ENCODE assay signal across 25 cellular contexts in the genomic region with DNA sequence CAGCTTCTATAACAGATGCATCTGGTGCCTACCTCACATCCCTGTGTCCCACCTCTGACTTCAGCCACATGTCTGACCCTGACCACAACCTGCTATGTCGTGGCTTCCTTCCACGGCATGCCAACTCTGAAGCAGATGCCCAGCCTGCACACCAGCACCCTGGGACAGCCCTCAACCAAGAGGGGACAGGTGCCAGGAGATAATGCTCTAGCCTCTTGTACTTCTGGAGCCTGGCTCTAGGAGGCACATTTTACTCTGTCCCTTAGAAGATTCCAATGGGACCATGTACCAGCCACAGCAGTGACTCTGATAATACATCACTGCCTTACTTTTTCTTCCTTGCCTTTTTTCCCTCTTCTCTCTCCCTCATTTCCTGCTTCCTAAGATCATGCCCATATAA. TPM values are rescaled to one million over a fixed set of nuclear protein-coding genes. Genes with fewer than 3 reads are reported as not detected.
A peak's percentile ranks its signal among the peaks of the same experiment; 100 is the strongest.
DNase-seq lines count a peak whose midpoint lies in the region; ATAC-seq and TF ChIP-seq lines count a peak whose summit lies in the region.
"Had no signal": no experiment of that assay in that cellular context is flagged by ENCODE, and none has a peak within 500 bp of the region (broad histone marks: within the 10 kb centered on the region; RNA-seq: fewer than 3 reads in every experiment).

No MANE protein-coding gene starts in this region.

- no peaks in the 10 kb centered on the region for H3K9me3 Mint-ChIP-seq in activated naive CD8-positive, alpha-beta T cell treated with anti-CD3 and anti-CD28 coated beads, Interleukin-2, amount 50 U/mL, for 24 hours
- no peaks in the 10 kb centered on the region for H3K9me3 Mint-ChIP-seq in activated naive CD8-positive, alpha-beta T cell treated with anti-CD3 and anti-CD28 coated beads for 36 hours
- no peaks in the 10 kb centered on the region for H3K9me3 Mint-ChIP-seq in IgD-negative memory B cell
- H3K9me3 Mint-ChIP-seq in stimulated activated naive B cell treated with anti-CD40 and anti-IgM and Interleukin-4, amounts not matched to agents 10 μg/mL and 1 μg/mL and 100 μg/mL, for 72 hours, result no peaks in the 10 kb centered on the region
- H3K9me3 Mint-ChIP-seq: activated CD8-positive, alpha-beta T cell treated with anti-CD3 and anti-CD28 coated beads for 36 hours; effector memory CD8-positive, alpha-beta T cell had no signal

- no peak overlapping the region for H3K27ac Mint-ChIP-seq in activated naive CD8-positive, alpha-beta T cell treated with anti-CD3 and anti-CD28 coated beads, Interleukin-2, amount 50 U/mL, for 24 hours
- no peak overlapping the region for H3K27ac Mint-ChIP-seq in activated naive CD8-positive, alpha-beta T cell treated with anti-CD3 and anti-CD28 coated beads for 36 hours
- H3K27ac Mint-ChIP-seq in IgD-negative memory B cell, result peak overlapping the region; percentile 48 to 92 (median 78)
- peak overlapping the region; percentile 10 for H3K27ac Mint-ChIP-seq in stimulated activated naive B cell treated with anti-CD40 and anti-IgM and Interleukin-4, amounts not matched to agents 10 μg/mL and 1 μg/mL and 100 μg/mL, for 72 hours
- H3K27ac Mint-ChIP-seq: activated CD8-positive, alpha-beta T cell treated with anti-CD3 and anti-CD28 coated beads for 36 hours; effector memory CD8-positive, alpha-beta T cell had no signal

- H3K4me1 Mint-ChIP-seq in activated naive CD8-positive, alpha-beta T cell treated with anti-CD3 and anti-CD28 coated beads, Interleukin-2, amount 50 U/mL, for 24 hours, result peaks cover 14% of the 10 kb centered on the region
- H3K4me1 Mint-ChIP-seq in activated naive CD8-positive, alpha-beta T cell treated with anti-CD3 and anti-CD28 coated beads for 36 hours, result peaks cover 14% of the 10 kb centered on the region
- peaks cover 76 to 85% (median 77%) of the 10 kb centered on the region in 3 donors for H3K4me1 Mint-ChIP-seq in IgD-negative memory B cell
- H3K4me1 Mint-ChIP-seq in stimulated activated naive B cell treated with anti-CD40 and anti-IgM and Interleukin-4, amounts not matched to agents 10 μg/mL and 1 μg/mL and 100 μg/mL, for 72 hours, result peaks cover 67 to 87% of the 10 kb centered on the region in 2 donors

- DNase-seq in activated naive CD8-positive, alpha-beta T cell treated with anti-CD3 and anti-CD28 coated beads, Interleukin-2, amount 50 U/mL, for 24 hours, result no peak
- DNase-seq in activated naive CD8-positive, alpha-beta T cell treated with anti-CD3 and anti-CD28 coated beads for 36 hours, result no peak
- DNase-seq in brain microvascular endothelial cell, result no peak
- no peak for DNase-seq in stimulated activated naive B cell treated with anti-CD40 and anti-IgM and Interleukin-4, amounts not matched to agents 10 μg/mL and 1 μg/mL and 100 μg/mL, for 72 hours
- DNase-seq in activated CD4-positive, alpha-beta T cell treated with anti-CD3 and anti-CD28 coated beads, Interleukin-2, amount 50 U/mL, for 1 hour, result no peak
- no peak for DNase-seq in DMS79 (lab: John Stamatoyannopoulos, UW)
- DNase-seq: activated CD8-positive, alpha-beta T cell treated with anti-CD3 and anti-CD28 coated beads for 36 hours; activated effector memory CD4-positive, alpha-beta T cell treated with anti-CD3 and anti-CD28 coated beads, Interleukin-2, amount 50 U/mL, for 16 hours; activated T-cell treated with anti-CD3 and anti-CD28 coated beads for 4 hours; adrenal gland; C1 segment of cervical spinal cord; colonic mucosa; effector memory CD8-positive, alpha-beta T cell; GOT3; kidney glomerular epithelial cell; mammary epithelial cell; NCI-H1436 treated with DMSO at 0.1 percent for 48 hours; NCI-H2171; occipital lobe; stimulated activated CD4-positive, alpha-beta T cell treated with anti-CD3 and anti-CD28 coated beads, Interleukin-4, amount 100 ng/mL, for 4 hours; T-helper 9 cell had no signal

- H3K27me3 Mint-ChIP-seq in activated naive CD8-positive, alpha-beta T cell treated with anti-CD3 and anti-CD28 coated beads, Interleukin-2, amount 50 U/mL, for 24 hours, result peaks cover 54% of the 10 kb centered on the region
- peaks cover 77% of the 10 kb centered on the region for H3K27me3 Mint-ChIP-seq in activated naive CD8-positive, alpha-beta T cell treated with anti-CD3 and anti-CD28 coated beads for 36 hours
- H3K27me3 Mint-ChIP-seq in IgD-negative memory B cell, result no peaks in the 10 kb centered on the region
- no peaks in the 10 kb centered on the region for H3K27me3 Mint-ChIP-seq in stimulated activated naive B cell treated with anti-CD40 and anti-IgM and Interleukin-4, amounts not matched to agents 10 μg/mL and 1 μg/mL and 100 μg/mL, for 72 hours

- peak overlapping the region; percentile 94 for H3K27ac ChIP-seq in brain microvascular endothelial cell
- H3K27ac ChIP-seq: adrenal gland, colonic mucosa had no signal

- in situ Hi-C loops in brain microvascular endothelial cell (cut with HindIII; ENCODE audit: low pct_ligation_motif_present, low sequenced_read_pairs), result no loop called here

- H3K36me3 ChIP-seq in brain microvascular endothelial cell (replicated peaks), result no peaks in the 10 kb centered on the region
- H3K36me3 ChIP-seq: adrenal gland, breast epithelium, colonic mucosa had no signal

- no peak overlapping the region for H3K4me3 ChIP-seq in brain microvascular endothelial cell (ENCODE audit: low read depth, low read length)
- H3K4me3 ChIP-seq: adrenal gland, breast epithelium, colonic mucosa, GM12878 had no signal

- no peak overlapping the region for H3K4me3 Mint-ChIP-seq in activated naive CD8-positive, alpha-beta T cell treated with anti-CD3 and anti-CD28 coated beads, Interleukin-2, amount 50 U/mL, for 24 hours
- H3K4me3 Mint-ChIP-seq in activated naive CD8-positive, alpha-beta T cell treated with anti-CD3 and anti-CD28 coated beads for 36 hours, result no peak overlapping the region
- H3K4me3 Mint-ChIP-seq in IgD-negative memory B cell, result peak overlapping the region in 3 of 4 donors; percentile 25 to 81 (median 42)
- peak overlapping the region in 1 of 2 donors; percentile 3 for H3K4me3 Mint-ChIP-seq in stimulated activated naive B cell treated with anti-CD40 and anti-IgM and Interleukin-4, amounts not matched to agents 10 μg/mL and 1 μg/mL and 100 μg/mL, for 72 hours
- H3K4me3 Mint-ChIP-seq: activated CD8-positive, alpha-beta T cell treated with anti-CD3 and anti-CD28 coated beads for 36 hours; effector memory CD8-positive, alpha-beta T cell had no signal

- peak; percentile 27 for TF ChIP-seq CTCF in brain microvascular endothelial cell (IDR thresholded peaks at IDR 0.05; ENCODE audit: low read depth, low read length, missing control alignments)

- H3K36me3 Mint-ChIP-seq in activated naive CD8-positive, alpha-beta T cell treated with anti-CD3 and anti-CD28 coated beads, Interleukin-2, amount 50 U/mL, for 24 hours (ENCODE audit: low read depth), result no peaks in the 10 kb centered on the region
- no peaks in the 10 kb centered on the region for H3K36me3 Mint-ChIP-seq in activated naive CD8-positive, alpha-beta T cell treated with anti-CD3 and anti-CD28 coated beads for 36 hours
- H3K36me3 Mint-ChIP-seq in IgD-negative memory B cell, result peaks cover 4% of the 10 kb centered on the region
- H3K36me3 Mint-ChIP-seq in stimulated activated naive B cell treated with anti-CD40 and anti-IgM and Interleukin-4, amounts not matched to agents 10 μg/mL and 1 μg/mL and 100 μg/mL, for 72 hours, result peaks cover 18 to 29% of the 10 kb centered on the region in 2 donors

- H3K27me3 ChIP-seq in brain microvascular endothelial cell (replicated peaks), result no peaks in the 10 kb centered on the region
- H3K27me3 ChIP-seq: adrenal gland, breast epithelium, colonic mucosa had no signal

- ATAC-seq in activated naive CD8-positive, alpha-beta T cell treated with anti-CD3 and anti-CD28 coated beads, Interleukin-2, amount 50 U/mL, for 24 hours, result peak; percentile 25
- no peak for ATAC-seq in stimulated activated naive B cell treated with anti-CD40 and anti-IgM and Interleukin-4, amounts not matched to agents 10 μg/mL and 1 μg/mL and 100 μg/mL, for 72 hours (replicated peaks)
- ATAC-seq in HG03025 (IDR thresholded peaks at IDR 0.05; ENCODE audit: low FRiP score, unreplicated experiment), result no peak
- ATAC-seq: activated CD8-positive, alpha-beta T cell treated with anti-CD3 and anti-CD28 coated beads for 36 hours; effector memory CD8-positive, alpha-beta T cell; GM12878 had no signal

RNA-seq across cellular contexts. Expression of gene EBF1, which starts 51.4 kb away (rescaled TPM):
- under 1 TPM; 0.21 to 0.22 TPM for total RNA-seq in activated naive CD8-positive, alpha-beta T cell treated with anti-CD3 and anti-CD28 coated beads for 36 hours
- polyA plus RNA-seq in IgD-negative memory B cell, result 47.0 TPM
- polyA plus RNA-seq: mammary epithelial cell had no signal

Comparison
In these comparisons a context has a peak if more than half of its experiments do, and no peak if none do; other contexts are left out.
1. H3K27ac Mint-ChIP-seq: peak in IgD-negative memory B cell (3 of 3) and stimulated activated naive B cell treated with anti-CD40 and anti-IgM and Interleukin-4, amounts not matched to agents 10 μg/mL and 1 μg/mL and 100 μg/mL, for 72 hours (single experiment); none in activated naive CD8-positive, alpha-beta T cell treated with anti-CD3 and anti-CD28 coated beads, Interleukin-2, amount 50 U/mL, for 24 hours (single experiment) and activated naive CD8-positive, alpha-beta T cell treated with anti-CD3 and anti-CD28 coated beads for 36 hours (single experiment).
2. H3K4me3 Mint-ChIP-seq: peak in IgD-negative memory B cell (3 of 4); none in activated naive CD8-positive, alpha-beta T cell treated with anti-CD3 and anti-CD28 coated beads, Interleukin-2, amount 50 U/mL, for 24 hours (single experiment) and activated naive CD8-positive, alpha-beta T cell treated with anti-CD3 and anti-CD28 coated beads for 36 hours (single experiment).